ENCODE assay signal across 8 cellular contexts in the genomic region with DNA sequence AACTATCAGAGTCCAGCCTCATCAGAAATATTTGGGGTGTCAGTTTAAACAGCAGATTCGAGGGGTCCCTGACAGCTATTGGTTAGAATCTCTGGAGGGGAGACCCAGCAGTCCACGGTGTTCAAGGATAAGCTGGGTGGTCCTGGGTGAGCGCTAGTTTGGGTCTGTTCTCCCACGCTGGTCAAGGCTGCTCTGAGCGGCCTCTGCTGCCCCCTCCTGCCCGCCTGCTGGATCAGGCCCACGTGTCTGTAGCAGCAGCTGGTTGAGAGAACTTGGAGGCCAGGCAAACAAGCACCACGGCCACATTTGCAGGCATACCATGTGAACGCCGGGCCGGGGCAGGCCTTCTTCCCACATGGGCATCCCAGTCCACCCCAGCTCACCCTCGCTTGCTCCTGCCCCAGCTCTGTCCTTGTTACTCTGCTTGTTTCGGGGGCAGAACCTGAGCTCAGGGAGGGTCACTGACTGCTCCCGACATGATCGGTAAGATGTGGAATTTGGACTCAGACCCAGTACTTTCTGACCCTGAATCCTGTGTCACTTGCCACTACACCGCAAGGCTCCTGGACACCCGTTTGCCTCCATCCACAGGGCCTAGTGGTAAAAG. TPM values are rescaled to one million over a fixed set of nuclear protein-coding genes. Genes with fewer than 3 reads are reported as not detected.
A peak's percentile ranks its signal among the peaks of the same experiment; 100 is the strongest.
DNase-seq lines count a peak whose midpoint lies in the region; ATAC-seq and TF ChIP-seq lines count a peak whose summit lies in the region.

No MANE protein-coding gene starts in this region.

- peak overlapping the region; percentile 36; the same call in 1 of the 2 replicates for H2AFZ ChIP-seq in Loucy (ENCODE audit: low read length)

- no peaks in the 10 kb centered on the region for H3K79me2 ChIP-seq in Loucy (ENCODE audit: insufficient read depth, low read length)

- H3K9ac ChIP-seq in Loucy (ENCODE audit: low read depth, low read length, poor library complexity, severe bottlenecking): no peak overlapping the region
- no peak overlapping the region for H3K9ac ChIP-seq in adipocyte (ENCODE audit: low read length)

- DNase-seq in SKM-1 treated with dmso at 0.1 percent for 144 hours (lab: John Stamatoyannopoulos, UW; ENCODE audit: unreplicated experiment) (peak; percentile 14), SKM-1 (lab: John Stamatoyannopoulos, UW; ENCODE audit: unreplicated experiment) (no peak), adipocyte (ENCODE audit: low read depth) (peak; percentile 89), left ventricle myocardium inferior (peak; percentile 51), retina (peak; percentile 84), NCI-H1048 (lab: John Stamatoyannopoulos, UW) (no peak)

- intact Hi-C loops in left ventricle myocardium inferior (cut with micrococcal nuclease): loop anchor here (5.0 to 10.0 kb wide), 2 partner anchors 173 to 445 kb away; no protein-coding TSS in a partner anchor

- peak; percentile 84 for TF ChIP-seq CTCF in Loucy (conservative IDR thresholded peaks at IDR 0.05; ENCODE audit: low read length)
- peak; percentile 82 for TF ChIP-seq CTCF in left ventricle myocardium inferior (IDR thresholded peaks at IDR 0.05; ENCODE audit: borderline replicate concordance)

- H3K9me3 ChIP-seq in Loucy (ENCODE audit: insufficient read depth, low read depth, low read length) (no peaks in the 10 kb centered on the region), adipocyte (ENCODE audit: control insufficient read depth, low read length) (no peaks in the 10 kb centered on the region), left ventricle myocardium inferior (replicated peaks) (no peaks in the 10 kb centered on the region)

- no peak for ATAC-seq in HG02678 (IDR thresholded peaks at IDR 0.05; ENCODE audit: unreplicated experiment)

- H3K27me3 ChIP-seq in Loucy (ENCODE audit: insufficient read depth, low read length, poor library complexity, severe bottlenecking): no peaks in the 10 kb centered on the region
- peaks cover 78% of the 10 kb centered on the region for H3K27me3 ChIP-seq in adipocyte (replicated peaks; ENCODE audit: control insufficient read depth, insufficient read depth, low read length)
- peaks cover 100% of the 10 kb centered on the region for H3K27me3 ChIP-seq in left ventricle myocardium inferior (ENCODE audit: low read depth)

- no peak overlapping the region for H3K4me3 ChIP-seq in Loucy (ENCODE audit: low read length, poor library complexity, severe bottlenecking)
- no peak overlapping the region for H3K4me3 ChIP-seq in adipocyte (ENCODE audit: low read length)
- no peak overlapping the region for H3K4me3 ChIP-seq in left ventricle myocardium inferior

- H3K36me3 ChIP-seq in Loucy (ENCODE audit: insufficient read depth, low read length): no peaks in the 10 kb centered on the region
- no peaks in the 10 kb centered on the region for H3K36me3 ChIP-seq in adipocyte (ENCODE audit: control insufficient read depth, insufficient read depth, low read length, severe bottlenecking)
- no peaks in the 10 kb centered on the region for H3K36me3 ChIP-seq in left ventricle myocardium inferior

- H3K4me2 ChIP-seq in Loucy (ENCODE audit: low read depth, low read length, poor library complexity, severe bottlenecking): no peak overlapping the region

- no peaks in the 10 kb centered on the region for H3K4me1 ChIP-seq in Loucy (ENCODE audit: insufficient read depth, low read length, poor library complexity, severe bottlenecking)
- peaks cover 12% of the 10 kb centered on the region for H3K4me1 ChIP-seq in adipocyte (ENCODE audit: control insufficient read depth, insufficient read depth, low read length)
- H3K4me1 ChIP-seq in left ventricle myocardium inferior: peaks cover 23% of the 10 kb centered on the region

- no peak overlapping the region for H3K27ac ChIP-seq in left ventricle myocardium inferior (replicated peaks)

- H3F3A ChIP-seq in Loucy (ENCODE audit: low read depth): no peaks in the 10 kb centered on the region

- H4K20me1 ChIP-seq in Loucy (ENCODE audit: insufficient read depth, low read length, poor library complexity, severe bottlenecking): no peaks in the 10 kb centered on the region

- H3K9me2 ChIP-seq in Loucy (replicated peaks; ENCODE audit: low read depth, low read length): no peaks in the 10 kb centered on the region

RNA-seq across cellular contexts. Expression of a gene that starts 7.4 kb away (rescaled TPM):
- 0.33 TPM for total RNA-seq in left ventricle myocardium inferior

RNA-seq across cellular contexts. Expression of a gene that starts 37.3 kb away (rescaled TPM):
- 10.2 TPM for total RNA-seq in left ventricle myocardium inferior

RNA-seq across cellular contexts. Expression of a gene that starts 48.9 kb away (rescaled TPM):
- 1.5 TPM for total RNA-seq in left ventricle myocardium inferior

Comparison
In these comparisons a context has a peak if more than half of its experiments do, and no peak if none do; other contexts are left out.
1. DNase-seq: peak in SKM-1 treated with dmso at 0.1 percent for 144 hours (single experiment), adipocyte (single experiment), left ventricle myocardium inferior (single experiment) and retina (single experiment); none in SKM-1 (single experiment) and NCI-H1048 (single experiment).